Comparison of ENCODE assay signal across 12 cellular contexts in the genomic region with DNA sequence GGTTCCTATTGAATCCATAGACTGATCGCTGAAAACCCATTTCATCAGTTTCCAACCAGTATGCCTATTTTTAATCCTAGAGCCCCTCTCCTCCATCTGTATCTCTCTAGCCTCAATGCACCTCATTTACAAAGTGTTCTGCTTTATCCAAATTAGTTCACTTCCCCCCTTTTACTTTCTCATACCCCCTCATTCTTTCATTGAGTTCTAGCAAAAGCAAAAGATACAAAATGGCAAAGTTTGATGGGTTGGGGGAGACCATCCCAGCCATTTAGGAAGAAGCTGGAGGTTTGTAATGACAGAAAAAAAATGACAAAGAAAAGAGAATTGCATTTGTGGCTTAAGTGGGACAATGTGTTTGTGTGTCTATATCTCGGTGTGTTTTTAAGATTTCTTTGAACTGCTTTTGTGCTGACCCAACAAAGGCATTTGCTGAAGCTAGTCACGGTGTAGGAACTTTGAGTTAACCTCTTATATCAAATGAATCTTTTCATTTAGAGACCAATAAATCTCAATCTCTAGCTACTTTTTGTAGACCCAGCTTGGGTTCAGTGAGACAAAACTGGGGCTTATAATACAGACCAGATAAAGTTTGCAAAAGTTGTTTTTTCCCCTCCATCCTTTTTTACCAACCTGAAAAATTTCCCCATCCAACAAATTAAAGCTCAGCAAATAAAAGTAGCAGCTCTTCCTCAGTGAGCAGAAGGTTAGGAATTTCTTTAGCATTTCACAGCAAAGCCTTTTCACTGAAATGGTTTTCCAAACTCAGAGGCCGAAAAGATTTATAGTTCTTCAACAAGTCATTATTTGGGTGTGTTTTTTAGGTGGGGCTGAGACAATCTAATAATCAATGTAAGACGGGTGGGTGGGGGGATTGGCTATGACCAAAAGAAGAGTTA. TPM values are rescaled to one million over a fixed set of nuclear protein-coding genes. Genes with fewer than 3 reads are reported as not detected.
DNase-seq lines count a peak whose midpoint lies in the region; ATAC-seq and TF ChIP-seq lines count a peak whose summit lies in the region.
"Had no signal": no experiment of that assay in that cellular context is flagged by ENCODE, and none has a peak within 500 bp of the region (broad histone marks: within the 10 kb centered on the region; RNA-seq: fewer than 3 reads in every experiment).

No MANE protein-coding gene starts in this region.

- H3K27ac Mint-ChIP-seq in activated T-helper 1 cell treated with anti-CD3 and anti-CD28 coated beads, Interleukin-12 subunit alpha, Interleukin-12 subunit beta, Interleukin-2, Interleukin-4 antibody, amounts not matched to agents 30 ng/mL and 10 ng/mL and 1 ng/mL, durations not matched to agents 14 hours and 24 hours and 36 hours = no peak overlapping the region
- H3K27ac Mint-ChIP-seq: activated T-helper 17 cell treated with anti-CD3 and anti-CD28 coated beads, Interleukin-2, amount 50 U/mL, for 72 hours had no signal

- no peak overlapping the region for H3K4me2 ChIP-seq in SK-N-SH

- no peak for TF ChIP-seq POLR2A in tibial nerve (IDR thresholded peaks at IDR 0.05)

- ATAC-seq in SK-N-SH treated with all-trans-retinoic acid at 6 μM for 48 hours (no peak), GM18873 (IDR thresholded peaks at IDR 0.05; ENCODE audit: low FRiP score, unreplicated experiment) (no peak)
- ATAC-seq: activated T-helper 17 cell treated with anti-CD3 and anti-CD28 coated beads, Interleukin-2, amount 50 U/mL, for 72 hours had no signal

- no peak for DNase-seq in SK-N-SH
- no peak for DNase-seq in epithelial cell of esophagus (ENCODE audit: low read depth)
- no peak for DNase-seq in tibial nerve (ENCODE audit: low spot score in 2 of 2)
- no peak for DNase-seq in activated T-helper 1 cell treated with anti-CD3 and anti-CD28 coated beads, Interleukin-12 subunit alpha, Interleukin-12 subunit beta, Interleukin-2, Interleukin-4 antibody, amounts not matched to agents 30 ng/mL and 10 ng/mL and 1 ng/mL, durations not matched to agents 14 hours and 24 hours and 36 hours (ENCODE audit: low spot score)
- DNase-seq in superior temporal gyrus (ENCODE audit: extremely low spot score) = no peak
- DNase-seq: NCI-H2081 treated with DMSO at 0.1 percent for 48 hours; stimulated activated CD4-positive, alpha-beta T cell treated with anti-CD3 and anti-CD28 coated beads, Interleukin-2, amount 100 ng/mL, for 24 hours had no signal

- peaks cover 6% of the 10 kb centered on the region for H3K36me3 Mint-ChIP-seq in activated T-helper 1 cell treated with anti-CD3 and anti-CD28 coated beads, Interleukin-12 subunit alpha, Interleukin-12 subunit beta, Interleukin-2, Interleukin-4 antibody, amounts not matched to agents 30 ng/mL and 10 ng/mL and 1 ng/mL, durations not matched to agents 14 hours and 24 hours and 36 hours (ENCODE audit: low read depth)

- CTCF ChIA-PET in SK-N-SH (lab: Yijun Ruan, JAX) = interaction anchor here (0.7 to 1.4 kb wide), 5 partner anchors 9 to 1090 kb away, joined by 3 to 4 read pairs (median 3); no protein-coding TSS in a partner anchor

- intact Hi-C loops in activated T-helper 1 cell treated with anti-CD3 and anti-CD28 coated beads, Interleukin-12 subunit alpha, Interleukin-12 subunit beta, Interleukin-2, Interleukin-4 antibody, amounts not matched to agents 30 ng/mL and 10 ng/mL and 1 ng/mL, durations not matched to agents 14 hours and 24 hours and 36 hours (cut with micrococcal nuclease) = loop anchor here (5.0 kb wide), 1 partner anchor 1677 kb away; no protein-coding TSS in a partner anchor

- peaks cover 0 to 3% of the 10 kb centered on the region in 2 experiments; a peak in 2 of 4 replicates for H3K4me1 ChIP-seq in SK-N-SH (ENCODE audit: control insufficient read depth in 1 of 2, insufficient read depth in 2 of 2, low read depth in 1 of 2, low read length in 1 of 2)
- H3K4me1 ChIP-seq in muscle layer of duodenum (ENCODE audit: control insufficient read depth in 1 of 2, insufficient read depth in 2 of 2, low read length in 2 of 2) = peaks cover 0 to 37% of the 10 kb centered on the region in 2 donors
- peaks cover 4 to 60% (median 24%) of the 10 kb centered on the region in 4 donors for H3K4me1 ChIP-seq in tibial nerve

- H3K9me3 Mint-ChIP-seq in activated T-helper 1 cell treated with anti-CD3 and anti-CD28 coated beads, Interleukin-12 subunit alpha, Interleukin-12 subunit beta, Interleukin-2, Interleukin-4 antibody, amounts not matched to agents 30 ng/mL and 10 ng/mL and 1 ng/mL, durations not matched to agents 14 hours and 24 hours and 36 hours = no peaks in the 10 kb centered on the region
- H3K9me3 Mint-ChIP-seq: activated T-helper 17 cell treated with anti-CD3 and anti-CD28 coated beads, Interleukin-2, amount 50 U/mL, for 72 hours had no signal

- 32% methylated on average over 5 of the region's 5 CpGs for WGBS in SK-N-SH (ENCODE audit: low lambda C conversion rate)
- 12 to 14% methylated on average over 5 of the region's 5 CpGs for WGBS in tibial nerve, 2 donors

- H3K36me3 ChIP-seq in SK-N-SH (replicated peaks in 1 of 2; ENCODE audit: control insufficient read depth in 1 of 2, insufficient read depth in 2 of 2, low read length in 1 of 2) (no peaks in the 10 kb centered on the region), muscle layer of duodenum (ENCODE audit: control insufficient read depth in 1 of 2, insufficient read depth in 2 of 2, low read length in 2 of 2) (no peaks in the 10 kb centered on the region), tibial nerve (no peaks in the 10 kb centered on the region)

- H3K27me3 ChIP-seq in SK-N-SH (ENCODE audit: insufficient read depth) (peaks cover 78% of the 10 kb centered on the region), muscle layer of duodenum (ENCODE audit: low read depth, low read length) (no peaks in the 10 kb centered on the region), tibial nerve (no peaks in the 10 kb centered on the region)

- H3K27ac ChIP-seq in SK-N-SH (ENCODE audit: low read depth in 2 of 2, low read length in 1 of 2) (no peak overlapping the region), muscle layer of duodenum (ENCODE audit: low read length) (peak overlapping the region; percentile 65), tibial nerve (peak overlapping the region; percentile 95 to 100 (median 98))
- H3K27ac ChIP-seq: 22Rv1 had no signal

- H2AFZ ChIP-seq in SK-N-SH (ENCODE audit: low read depth) = no peak overlapping the region

- H3K4me1 Mint-ChIP-seq in activated T-helper 1 cell treated with anti-CD3 and anti-CD28 coated beads, Interleukin-12 subunit alpha, Interleukin-12 subunit beta, Interleukin-2, Interleukin-4 antibody, amounts not matched to agents 30 ng/mL and 10 ng/mL and 1 ng/mL, durations not matched to agents 14 hours and 24 hours and 36 hours (ENCODE audit: low read depth) = peaks cover 4% of the 10 kb centered on the region
- H3K4me1 Mint-ChIP-seq: activated T-helper 17 cell treated with anti-CD3 and anti-CD28 coated beads, Interleukin-2, amount 50 U/mL, for 72 hours had no signal

- no peaks in the 10 kb centered on the region for H3K79me2 ChIP-seq in SK-N-SH (ENCODE audit: insufficient read depth)

- POLR2A ChIA-PET in SK-N-SH (lab: Yijun Ruan, JAX) = no interaction called here

- H3K9me2 ChIP-seq in SK-N-SH = no peaks in the 10 kb centered on the region

- H4K20me1 ChIP-seq in SK-N-SH (ENCODE audit: insufficient read depth) = no peaks in the 10 kb centered on the region

- H3K4me3 ChIP-seq in SK-N-SH (ENCODE audit: low read depth in 2 of 2, low read length in 1 of 2) = no peak overlapping the region
- H3K4me3 ChIP-seq in epithelial cell of esophagus (ENCODE audit: low read length) = peak overlapping the region; percentile 14
- H3K4me3 ChIP-seq in muscle layer of duodenum (ENCODE audit: low read depth in 1 of 2, low read length in 2 of 2) = peak overlapping the region in 1 of 2 donors; percentile 2
- peak overlapping the region in 3 of 4 donors; percentile 2 to 89 (median 75) for H3K4me3 ChIP-seq in tibial nerve

- TF ChIP-seq CTCF in SK-N-SH (IDR thresholded peaks at IDR 0.05) = no peak
- TF ChIP-seq CTCF in epithelial cell of esophagus (IDR thresholded peaks at IDR 0.05; ENCODE audit: insufficient read depth, low read depth, low read length, missing control alignments) = no peak
- no peak for TF ChIP-seq CTCF in tibial nerve (IDR thresholded peaks at IDR 0.05)

- TF ChIP-seq EP300 in SK-N-SH (IDR thresholded peaks at IDR 0.05; ENCODE audit: borderline replicate concordance in 1 of 2, low read depth in 1 of 2, low read length in 1 of 2) = no peak
- peak in 1 of 2 donors; percentile 4 for TF ChIP-seq EP300 in tibial nerve (IDR thresholded peaks at IDR 0.05)

- H3K9me3 ChIP-seq in SK-N-SH = no peaks in the 10 kb centered on the region
- no peaks in the 10 kb centered on the region for H3K9me3 ChIP-seq in muscle layer of duodenum (ENCODE audit: control insufficient read depth in 1 of 2, low read length in 2 of 2)
- H3K9me3 ChIP-seq in tibial nerve = no peaks in the 10 kb centered on the region

- H3K9ac ChIP-seq in SK-N-SH = no peak overlapping the region

- H3K27me3 Mint-ChIP-seq in activated T-helper 1 cell treated with anti-CD3 and anti-CD28 coated beads, Interleukin-12 subunit alpha, Interleukin-12 subunit beta, Interleukin-2, Interleukin-4 antibody, amounts not matched to agents 30 ng/mL and 10 ng/mL and 1 ng/mL, durations not matched to agents 14 hours and 24 hours and 36 hours (ENCODE audit: insufficient read depth) = peaks cover 84% of the 10 kb centered on the region

- no peak for TF ChIP-seq RAD21 in SK-N-SH (IDR thresholded peaks at IDR 0.05; ENCODE audit: low read length)

- H3K4me3 Mint-ChIP-seq in activated T-helper 1 cell treated with anti-CD3 and anti-CD28 coated beads, Interleukin-12 subunit alpha, Interleukin-12 subunit beta, Interleukin-2, Interleukin-4 antibody, amounts not matched to agents 30 ng/mL and 10 ng/mL and 1 ng/mL, durations not matched to agents 14 hours and 24 hours and 36 hours = no peak overlapping the region
- H3K4me3 Mint-ChIP-seq: activated T-helper 17 cell treated with anti-CD3 and anti-CD28 coated beads, Interleukin-2, amount 50 U/mL, for 72 hours had no signal

- H3F3A ChIP-seq in SK-N-SH (replicated peaks; ENCODE audit: insufficient read depth) = peaks cover 3% of the 10 kb centered on the region

TF ChIP-seq in SK-N-SH, 30 proteins besides CTCF, POLR2A, EP300 and RAD21 (continues in another document):
- TF ChIP-seq EZH2phosphoT487 (IDR thresholded peaks at IDR 0.05; ENCODE audit: borderline replicate concordance, low read depth) = 0 out of 2 replicates have a peak, but pooled peaks have one; percentile 33

TF ChIP-seq in SK-N-SH treated with all-trans-retinoic acid at 6 μM for 48 hours, 23 proteins besides CTCF, POLR2A, EP300 and RAD21 (continues in another document):
- TF ChIP-seq ESRRG (CRISPR knock-in tag; IDR thresholded peaks at IDR 0.05) = no peak
- no peak for TF ChIP-seq CSDC2 (CRISPR knock-in tag; IDR thresholded peaks at IDR 0.05)

RNA-seq across cellular contexts. Expression of gene NR2F2, which starts 18.8 kb away (rescaled TPM):
- polyA plus RNA-seq in SK-N-SH (2012; rRNA removed) = 2.8 and 3.9 TPM in 2 replicates
- 2.8 and 3.7 TPM in 2 replicates for polyA plus RNA-seq in SK-N-SH (2012; cell fraction: cytosol; rRNA removed)
- 3.8 and 5.0 TPM in 2 replicates for polyA plus RNA-seq in SK-N-SH (2012; cell fraction: nucleus; rRNA removed)
- total RNA-seq in tibial nerve = 100 to 1,000 TPM in 3 of 4 donors, 10 to 100 TPM in 1; 70.8 to 129 (median 124) TPM
- not detected in 2 replicates for total RNA-seq in activated T-helper 1 cell treated with anti-CD3 and anti-CD28 coated beads, Interleukin-12 subunit alpha, Interleukin-12 subunit beta, Interleukin-2, Interleukin-4 antibody, amounts not matched to agents 30 ng/mL and 10 ng/mL and 1 ng/mL, durations not matched to agents 14 hours and 24 hours and 36 hours
- total RNA-seq: activated T-helper 17 cell treated with anti-CD3 and anti-CD28 coated beads, Interleukin-2, amount 50 U/mL, for 72 hours had no signal

Comparison
In these comparisons a context has a peak if more than half of its experiments do, and no peak if none do; other contexts are left out.
1. H3K27ac ChIP-seq: peak in muscle layer of duodenum (single experiment) and tibial nerve (4 of 4); none in SK-N-SH (0 of 2).
2. H3K4me3 ChIP-seq: peak in epithelial cell of esophagus (single experiment) and tibial nerve (3 of 4); none in SK-N-SH (0 of 2).
3. RNA of gene NR2F2, which starts 18.8 kb away (total RNA-seq): 70.8 to 129 TPM in tibial nerve; not detected in activated T-helper 1 cell treated with anti-CD3 and anti-CD28 coated beads, Interleukin-12 subunit alpha, Interleukin-12 subunit beta, Interleukin-2, Interleukin-4 antibody, amounts not matched to agents 30 ng/mL and 10 ng/mL and 1 ng/mL, durations not matched to agents 14 hours and 24 hours and 36 hours; every median in the first group is over 10 times any median in the second.